1 cellular context compared by ENCODE assay signal in the genomic region with DNA sequence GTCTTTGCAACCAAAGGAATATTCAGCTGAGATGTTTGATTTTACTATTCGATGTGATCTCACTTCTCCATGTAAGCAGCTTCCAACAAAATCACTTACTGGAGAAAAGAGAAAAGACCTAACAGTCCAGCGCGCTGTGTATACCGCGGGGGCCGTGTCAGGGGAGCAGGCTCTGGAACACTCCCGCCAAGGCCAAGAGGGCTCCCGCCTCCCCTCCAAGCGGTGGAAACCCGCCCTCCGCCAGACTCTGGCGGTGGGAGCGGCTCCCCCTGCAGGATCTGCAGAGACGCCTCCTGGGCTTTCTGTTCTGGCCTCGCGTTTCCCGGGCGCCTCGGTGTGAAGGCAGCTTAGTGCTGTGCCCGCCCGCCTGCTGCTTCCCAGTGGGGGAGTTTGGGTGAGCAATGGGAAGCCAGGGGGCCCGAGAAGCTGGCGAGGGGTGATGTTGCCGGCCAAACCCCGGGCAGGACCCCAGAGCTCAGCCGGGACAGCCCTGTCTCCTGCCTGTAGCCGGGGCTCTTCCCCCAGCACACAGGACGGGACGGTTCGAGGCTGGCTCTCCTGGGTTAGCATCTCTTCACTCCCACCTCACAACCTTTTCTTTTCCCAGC.
TF ChIP-seq lines count a peak whose summit lies in the region.

No MANE protein-coding gene starts in this region.

TF ChIP-seq in GM23338, 12 proteins besides CTCF, POLR2A, EP300 and RAD21 (continued from another document):
- TF ChIP-seq, protein P1, sequence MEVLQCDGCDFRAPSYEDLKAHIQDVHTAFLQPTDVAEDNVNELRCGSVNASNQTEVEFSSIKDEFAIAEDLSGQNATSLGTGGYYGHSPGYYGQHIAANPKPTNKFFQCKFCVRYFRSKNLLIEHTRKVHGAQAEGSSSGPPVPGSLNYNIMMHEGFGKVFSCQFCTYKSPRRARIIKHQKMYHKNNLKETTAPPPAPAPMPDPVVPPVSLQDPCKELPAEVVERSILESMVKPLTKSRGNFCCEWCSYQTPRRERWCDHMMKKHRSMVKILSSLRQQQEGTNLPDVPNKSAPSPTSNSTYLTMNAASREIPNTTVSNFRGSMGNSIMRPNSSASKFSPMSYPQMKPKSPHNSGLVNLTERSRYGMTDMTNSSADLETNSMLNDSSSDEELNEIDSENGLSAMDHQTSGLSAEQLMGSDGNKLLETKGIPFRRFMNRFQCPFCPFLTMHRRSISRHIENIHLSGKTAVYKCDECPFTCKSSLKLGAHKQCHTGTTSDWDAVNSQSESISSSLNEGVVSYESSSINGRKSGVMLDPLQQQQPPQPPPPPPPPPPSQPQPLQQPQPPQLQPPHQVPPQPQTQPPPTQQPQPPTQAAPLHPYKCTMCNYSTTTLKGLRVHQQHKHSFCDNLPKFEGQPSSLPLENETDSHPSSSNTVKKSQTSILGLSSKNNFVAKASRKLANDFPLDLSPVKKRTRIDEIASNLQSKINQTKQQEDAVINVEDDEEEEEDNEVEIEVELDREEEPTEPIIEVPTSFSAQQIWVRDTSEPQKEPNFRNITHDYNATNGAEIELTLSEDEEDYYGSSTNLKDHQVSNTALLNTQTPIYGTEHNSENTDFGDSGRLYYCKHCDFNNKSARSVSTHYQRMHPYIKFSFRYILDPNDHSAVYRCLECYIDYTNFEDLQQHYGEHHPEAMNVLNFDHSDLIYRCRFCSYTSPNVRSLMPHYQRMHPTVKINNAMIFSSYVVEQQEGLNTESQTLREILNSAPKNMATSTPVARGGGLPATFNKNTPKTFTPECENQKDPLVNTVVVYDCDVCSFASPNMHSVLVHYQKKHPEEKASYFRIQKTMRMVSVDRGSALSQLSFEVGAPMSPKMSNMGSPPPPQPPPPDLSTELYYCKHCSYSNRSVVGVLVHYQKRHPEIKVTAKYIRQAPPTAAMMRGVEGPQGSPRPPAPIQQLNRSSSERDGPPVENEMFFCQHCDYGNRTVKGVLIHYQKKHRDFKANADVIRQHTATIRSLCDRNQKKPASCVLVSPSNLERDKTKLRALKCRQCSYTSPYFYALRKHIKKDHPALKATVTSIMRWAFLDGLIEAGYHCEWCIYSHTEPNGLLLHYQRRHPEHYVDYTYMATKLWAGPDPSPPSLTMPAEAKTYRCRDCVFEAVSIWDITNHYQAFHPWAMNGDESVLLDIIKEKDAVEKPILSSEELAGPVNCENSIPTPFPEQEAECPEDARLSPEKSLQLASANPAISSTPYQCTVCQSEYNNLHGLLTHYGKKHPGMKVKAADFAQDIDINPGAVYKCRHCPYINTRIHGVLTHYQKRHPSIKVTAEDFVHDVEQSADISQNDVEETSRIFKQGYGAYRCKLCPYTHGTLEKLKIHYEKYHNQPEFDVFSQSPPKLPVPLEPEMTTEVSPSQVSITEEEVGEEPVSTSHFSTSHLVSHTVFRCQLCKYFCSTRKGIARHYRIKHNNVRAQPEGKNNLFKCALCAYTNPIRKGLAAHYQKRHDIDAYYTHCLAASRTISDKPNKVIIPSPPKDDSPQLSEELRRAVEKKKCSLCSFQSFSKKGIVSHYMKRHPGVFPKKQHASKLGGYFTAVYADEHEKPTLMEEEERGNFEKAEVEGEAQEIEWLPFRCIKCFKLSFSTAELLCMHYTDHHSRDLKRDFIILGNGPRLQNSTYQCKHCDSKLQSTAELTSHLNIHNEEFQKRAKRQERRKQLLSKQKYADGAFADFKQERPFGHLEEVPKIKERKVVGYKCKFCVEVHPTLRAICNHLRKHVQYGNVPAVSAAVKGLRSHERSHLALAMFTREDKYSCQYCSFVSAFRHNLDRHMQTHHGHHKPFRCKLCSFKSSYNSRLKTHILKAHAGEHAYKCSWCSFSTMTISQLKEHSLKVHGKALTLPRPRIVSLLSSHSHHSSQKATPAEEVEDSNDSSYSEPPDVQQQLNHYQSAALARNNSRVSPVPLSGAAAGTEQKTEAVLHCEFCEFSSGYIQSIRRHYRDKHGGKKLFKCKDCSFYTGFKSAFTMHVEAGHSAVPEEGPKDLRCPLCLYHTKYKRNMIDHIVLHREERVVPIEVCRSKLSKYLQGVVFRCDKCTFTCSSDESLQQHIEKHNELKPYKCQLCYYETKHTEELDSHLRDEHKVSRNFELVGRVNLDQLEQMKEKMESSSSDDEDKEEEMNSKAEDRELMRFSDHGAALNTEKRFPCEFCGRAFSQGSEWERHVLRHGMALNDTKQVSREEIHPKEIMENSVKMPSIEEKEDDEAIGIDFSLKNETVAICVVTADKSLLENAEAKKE (CRISPR knock-in tag; IDR thresholded peaks at IDR 0.05) = no peak
